In the genomic region with DNA sequence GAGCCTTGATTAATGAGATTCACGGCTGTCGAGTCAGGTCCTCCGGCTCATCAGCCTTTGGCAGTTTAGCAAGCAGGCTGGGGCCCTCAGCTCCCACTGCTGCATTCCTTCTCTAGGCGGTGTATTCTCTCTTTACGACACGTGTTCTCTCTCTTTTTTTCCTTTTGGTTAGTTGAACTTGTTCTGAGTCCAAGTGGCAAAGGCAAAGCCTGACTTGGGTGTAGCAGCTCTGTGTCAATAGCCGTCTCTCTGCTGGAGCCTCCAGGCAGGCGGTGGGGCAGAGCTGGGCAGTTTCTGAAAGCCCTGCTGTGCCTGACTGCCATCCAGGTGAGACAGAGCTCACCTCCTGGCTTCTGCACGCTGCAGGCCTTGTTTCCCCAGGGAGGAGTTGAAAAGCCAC, we compare ENCODE assay signal across 9 cellular contexts. TPM values are rescaled to one million over a fixed set of nuclear protein-coding genes. Genes with fewer than 3 reads are reported as not detected.
DNase-seq lines count a peak whose midpoint lies in the region; ATAC-seq, FAIRE-seq and TF ChIP-seq lines count a peak whose summit lies in the region.
"Had no signal": no experiment of that assay in that cellular context is flagged by ENCODE, and none has a peak within 500 bp of the region (broad histone marks: within the 10 kb centered on the region; RNA-seq: fewer than 3 reads in every experiment).

No MANE protein-coding gene starts in this region.

- H3K27ac ChIP-seq in astrocyte (ENCODE audit: low read depth, low read length) = peak overlapping the region; percentile 24
- peak overlapping the region; percentile 93 to 97 (median 95) for H3K27ac ChIP-seq in thyroid gland

- H2AFZ ChIP-seq in astrocyte (ENCODE audit: low read depth, low read length) = no peak overlapping the region

- no peaks in the 10 kb centered on the region for H3K9me3 Mint-ChIP-seq in T-helper 1 cell treated with Interleukin-12 subunit alpha and Interleukin-12 subunit beta and Interleukin-4 antibody, amounts not matched to agents 30 μg/mL and 1 μg/mL, for 36 hours
- no peaks in the 10 kb centered on the region for H3K9me3 Mint-ChIP-seq in astrocyte (ENCODE audit: unreplicated experiment)

- ATAC-seq in GM18861 (IDR thresholded peaks at IDR 0.05; ENCODE audit: unreplicated experiment) (no peak), GM19467 (IDR thresholded peaks at IDR 0.05; ENCODE audit: unreplicated experiment) (no peak)

- DNase-seq in T-helper 1 cell = no peak
- DNase-seq in astrocyte (ENCODE audit: low read depth) = peak; percentile 75
- peak; percentile 21 for DNase-seq in kidney glomerular epithelial cell (lab: John Stamatoyannopoulos, UW)
- DNase-seq in thyroid gland = peak; percentile 95
- no peak for DNase-seq in stimulated activated CD4-positive, alpha-beta T cell treated with anti-CD3 and anti-CD28 coated beads, Interleukin-1b, Interleukin-23, amount 100 ng/mL, for 48 hours

- TF ChIP-seq CTCF in astrocyte (IDR thresholded peaks at IDR 0.05; ENCODE audit: insufficient read depth, low read depth, low read length) (no peak), thyroid gland (IDR thresholded peaks at IDR 0.05) (peak in 1 of 6 experiments; percentile 13)

- H3K36me3 ChIP-seq in astrocyte (ENCODE audit: insufficient read depth, low read length) (no peaks in the 10 kb centered on the region), thyroid gland (peaks cover 0 to 10% of the 10 kb centered on the region in 2 donors)

- H3K79me2 ChIP-seq in astrocyte (ENCODE audit: insufficient read depth, low read length) = peaks cover 43% of the 10 kb centered on the region

- 35 to 39% methylated on average over 9 of the region's 9 CpGs for WGBS in thyroid gland, 2 donors

- peaks cover 79% of the 10 kb centered on the region for H3K4me1 Mint-ChIP-seq in T-helper 1 cell treated with Interleukin-12 subunit alpha and Interleukin-12 subunit beta and Interleukin-4 antibody, amounts not matched to agents 30 μg/mL and 1 μg/mL, for 36 hours (ENCODE audit: low read depth)
- peaks cover 45% of the 10 kb centered on the region for H3K4me1 Mint-ChIP-seq in astrocyte (ENCODE audit: low read depth, unreplicated experiment)

- H3K9ac ChIP-seq in astrocyte (ENCODE audit: low read length) = peak overlapping the region; percentile 54

- no peak for FAIRE-seq in astrocyte (lab: Jason Lieb, UNC)
- FAIRE-seq: endometrium had no signal

- no peaks in the 10 kb centered on the region for H3K27me3 ChIP-seq in astrocyte (ENCODE audit: insufficient read depth, low read length)
- no peaks in the 10 kb centered on the region for H3K27me3 ChIP-seq in thyroid gland

- H4K20me1 ChIP-seq in astrocyte (ENCODE audit: insufficient read depth, low read length) = peaks cover 71% of the 10 kb centered on the region

- no peaks in the 10 kb centered on the region for H3K27me3 Mint-ChIP-seq in T-helper 1 cell treated with Interleukin-12 subunit alpha and Interleukin-12 subunit beta and Interleukin-4 antibody, amounts not matched to agents 30 μg/mL and 1 μg/mL, for 36 hours (ENCODE audit: low read depth)
- no peaks in the 10 kb centered on the region for H3K27me3 Mint-ChIP-seq in astrocyte (ENCODE audit: low read depth, unreplicated experiment)

- peak in 1 of 2 donors; percentile 60 for TF ChIP-seq POLR2A in thyroid gland (IDR thresholded peaks at IDR 0.05)

- H3K4me3 ChIP-seq in astrocyte (ENCODE audit: insufficient read depth, low read depth, low read length) = no peak overlapping the region
- H3K4me3 ChIP-seq in thyroid gland (replicated peaks in 1 of 3) = no peak overlapping the region

- H3K36me3 Mint-ChIP-seq in T-helper 1 cell treated with Interleukin-12 subunit alpha and Interleukin-12 subunit beta and Interleukin-4 antibody, amounts not matched to agents 30 μg/mL and 1 μg/mL, for 36 hours (ENCODE audit: low read depth) = peaks cover 40% of the 10 kb centered on the region
- peaks cover 13% of the 10 kb centered on the region for H3K36me3 Mint-ChIP-seq in astrocyte (ENCODE audit: low read depth, unreplicated experiment)

- H3K4me1 ChIP-seq in astrocyte (ENCODE audit: insufficient read depth, low read length) = peaks cover 24% of the 10 kb centered on the region
- peaks cover 63 to 89% of the 10 kb centered on the region in 2 donors for H3K4me1 ChIP-seq in thyroid gland

- intact Hi-C loops in thyroid gland (cut with DNase I) = loop anchor here (10.0 kb wide), 1 partner anchor 57 kb away; no protein-coding TSS in a partner anchor

- peak overlapping the region; percentile 65 for H3K4me2 ChIP-seq in astrocyte (ENCODE audit: low read length)

- peak overlapping the region; percentile 29 for H3K27ac Mint-ChIP-seq in T-helper 1 cell treated with Interleukin-12 subunit alpha and Interleukin-12 subunit beta and Interleukin-4 antibody, amounts not matched to agents 30 μg/mL and 1 μg/mL, for 36 hours
- H3K27ac Mint-ChIP-seq in astrocyte (ENCODE audit: unreplicated experiment) = peak overlapping the region; percentile 88

- H3K4me3 Mint-ChIP-seq in T-helper 1 cell treated with Interleukin-12 subunit alpha and Interleukin-12 subunit beta and Interleukin-4 antibody, amounts not matched to agents 30 μg/mL and 1 μg/mL, for 36 hours = no peak overlapping the region
- peak overlapping the region; percentile 7 for H3K4me3 Mint-ChIP-seq in astrocyte (ENCODE audit: unreplicated experiment)

- no peaks in the 10 kb centered on the region for H3K9me3 ChIP-seq in astrocyte (ENCODE audit: insufficient read depth, low read depth, low read length)
- H3K9me3 ChIP-seq in thyroid gland = no peaks in the 10 kb centered on the region

RNA-seq across cellular contexts. Expression of gene SUSD6, which starts 46.6 kb away (rescaled TPM):
- total RNA-seq in astrocyte (25.6 and 30.6 TPM in 2 replicates), thyroid gland (10 to 100 TPM; 37.5 to 70.4 (median 44.5) TPM)

Comparison
In these comparisons a context has a peak if more than half of its experiments do, and no peak if none do; other contexts are left out.
1. DNase-seq: peak in astrocyte (single experiment), kidney glomerular epithelial cell (single experiment) and thyroid gland (2 of 2); none in T-helper 1 cell (0 of 5) and stimulated activated CD4-positive, alpha-beta T cell treated with anti-CD3 and anti-CD28 coated beads, Interleukin-1b, Interleukin-23, amount 100 ng/mL, for 48 hours (single experiment).